Comparison of ENCODE assay signal across 8 cellular contexts in the genomic region with DNA sequence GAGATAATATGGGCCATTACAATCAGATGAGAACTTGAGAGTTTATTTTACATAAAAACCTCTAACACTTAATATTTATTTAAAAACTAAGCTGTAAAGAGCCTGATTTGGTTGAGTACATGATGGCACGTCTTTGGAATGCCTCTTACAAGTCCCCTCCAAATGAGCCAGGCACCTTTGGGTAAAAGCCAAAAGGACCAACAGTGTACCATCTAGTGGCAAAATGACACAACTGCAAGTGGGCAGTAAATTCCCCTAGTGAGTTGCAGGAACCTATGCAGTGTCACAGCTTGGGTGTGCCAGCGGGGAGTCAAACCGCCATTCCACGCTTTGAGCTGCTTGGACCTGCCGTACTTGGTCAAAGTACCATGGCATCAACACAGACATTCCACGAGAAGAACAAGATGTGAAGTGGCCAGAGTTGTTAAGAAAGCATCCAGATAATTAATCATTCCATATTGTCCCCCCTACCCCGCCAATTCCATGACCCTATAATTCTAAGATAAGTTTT.
A peak's percentile ranks its signal among the peaks of the same experiment; 100 is the strongest.
DNase-seq lines count a peak whose midpoint lies in the region; ATAC-seq and TF ChIP-seq lines count a peak whose summit lies in the region.

No MANE protein-coding gene starts in this region.

- H3K4me3 ChIP-seq in spleen, result no peak overlapping the region

- peak overlapping the region in 6 of 8 donors; percentile 6 to 76 (median 59) for H3K27ac ChIP-seq in spleen

- peaks cover 4 to 40% (median 26%) of the 10 kb centered on the region in 6 donors for H3K4me1 ChIP-seq in spleen

- intact Hi-C loops in spleen (cut with DNase I; ENCODE audit: low total_unique reads), result no loop called here

- no peaks in the 10 kb centered on the region for H3K36me3 Mint-ChIP-seq in brain

- TF ChIP-seq POLR2A in spleen (IDR thresholded peaks at IDR 0.05), result no peak

- no peaks in the 10 kb centered on the region for H3K9me3 ChIP-seq in spleen

- H3K4me3 Mint-ChIP-seq in brain, result no peak overlapping the region

- peaks cover 36% of the 10 kb centered on the region for H3K4me1 Mint-ChIP-seq in brain

- peaks cover 4% of the 10 kb centered on the region for H3K27me3 Mint-ChIP-seq in brain

- H3K36me3 ChIP-seq in spleen, result no peaks in the 10 kb centered on the region

- ATAC-seq in GM18867 (IDR thresholded peaks at IDR 0.05; ENCODE audit: unreplicated experiment), result peak; percentile 53
- peak; percentile 54 for ATAC-seq in HG03521 (IDR thresholded peaks at IDR 0.05; ENCODE audit: unreplicated experiment)
- no peak for ATAC-seq in GM19467 (IDR thresholded peaks at IDR 0.05; ENCODE audit: unreplicated experiment)

- TF ChIP-seq CTCF in brain (conservative IDR thresholded peaks at IDR 0.05), result peak; percentile 46 to 74
- peak; percentile 57 to 84 (median 79) for TF ChIP-seq CTCF in spleen (IDR thresholded peaks at IDR 0.05 in 8 of 11, conservative IDR thresholded peaks at IDR 0.05 in 3 of 11)

- DNase-seq in COLO829 (ENCODE audit: low spot score) (peak; percentile 83), OCI-M2 (lab: John Stamatoyannopoulos, UW; ENCODE audit: unreplicated experiment) (peak; percentile 50), iPS-NIHi7 (ENCODE audit: extremely low spot score) (peak; percentile 89), spleen (no peak)

- no peaks in the 10 kb centered on the region for H3K27me3 ChIP-seq in spleen (replicated peaks in 1 of 7)

- peak overlapping the region in 4 of 5 experiments; percentile 39 to 85 (median 68) for H3K27ac Mint-ChIP-seq in brain

- WGBS in spleen, 5 donors, result 28 to 35% (median 33%) methylated on average over 7 of the region's 7 CpGs

- H3K9me3 Mint-ChIP-seq in brain, result no peaks in the 10 kb centered on the region
